ENCODE assay signal across 1 cellular context in genomic region chr11:10197091-10197490, GRCh38.
TF ChIP-seq lines count a peak whose summit lies in the region.

No MANE protein-coding gene starts in this region.

TF ChIP-seq in IMR-90, 13 proteins besides CTCF, POLR2A, EP300 and RAD21 (continued from another document):
- TF ChIP-seq ELK1 (IDR thresholded peaks at IDR 0.05; ENCODE audit: borderline replicate concordance, low read depth, low read length) (no peak), NFE2L2 (IDR thresholded peaks at IDR 0.05; ENCODE audit: low read depth, low read length) (no peak), SMC3 (IDR thresholded peaks at IDR 0.05; ENCODE audit: low read depth, low read length) (no peak), FOS (IDR thresholded peaks at IDR 0.05; ENCODE audit: low read depth, low read length) (no peak), USF2 (IDR thresholded peaks at IDR 0.05; ENCODE audit: low read depth, low read length) (no peak), MAZ (IDR thresholded peaks at IDR 0.05; ENCODE audit: borderline replicate concordance, low read depth, low read length) (no peak), RFX5 (IDR thresholded peaks at IDR 0.05; ENCODE audit: low read depth, low read length) (no peak), MAFK (IDR thresholded peaks at IDR 0.05; ENCODE audit: low read depth, low read length) (no peak)
